In the genomic region with DNA sequence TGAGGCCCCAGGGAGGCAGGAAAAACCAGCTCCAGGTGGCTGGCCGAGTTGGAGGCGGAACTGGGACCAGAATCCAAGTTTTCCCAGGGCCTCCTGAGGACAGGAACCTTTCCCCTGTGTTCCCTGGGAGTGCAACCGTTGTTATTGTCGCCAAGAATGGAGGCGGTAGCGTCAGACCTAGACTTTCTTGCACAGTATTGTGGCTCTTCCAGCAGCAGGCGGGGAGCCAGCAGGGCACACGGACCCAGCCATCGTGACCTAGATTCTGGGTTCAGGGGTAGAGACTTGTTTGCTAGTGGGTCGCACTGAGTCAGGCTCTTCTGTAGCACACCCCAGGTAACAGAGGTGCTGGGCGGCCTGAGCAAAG, we compare ENCODE assay signal across 11 cellular contexts. TPM values are rescaled to one million over a fixed set of nuclear protein-coding genes. Genes with fewer than 3 reads are reported as not detected.
DNase-seq lines count a peak whose midpoint lies in the region; ATAC-seq and TF ChIP-seq lines count a peak whose summit lies in the region.
"Had no signal": no experiment of that assay in that cellular context is flagged by ENCODE, and none has a peak within 500 bp of the region (broad histone marks: within the 10 kb centered on the region; RNA-seq: fewer than 3 reads in every experiment).

No MANE protein-coding gene starts in this region.

- H3K9me3 Mint-ChIP-seq in GM23338 = no peaks in the 10 kb centered on the region
- no peaks in the 10 kb centered on the region for H3K9me3 Mint-ChIP-seq in activated naive CD8-positive, alpha-beta T cell (ENCODE audit: low read depth)
- H3K9me3 Mint-ChIP-seq: IgD-negative memory B cell had no signal

- H3K9me2 ChIP-seq in GM23338 (ENCODE audit: insufficient read depth) = no peaks in the 10 kb centered on the region

- H3K4me3 ChIP-seq in GM23338 (peak overlapping the region; percentile 68), gastrocnemius medialis (peak overlapping the region; percentile 51 to 69 (median 58)), brain microvascular endothelial cell (ENCODE audit: low read depth, low read length) (no peak overlapping the region)

- intact Hi-C loops in gastrocnemius medialis (cut with DNase I; ENCODE audit: low total_unique reads) = no loop called here

- no peaks in the 10 kb centered on the region for H3K9me3 ChIP-seq in gastrocnemius medialis

- peaks cover 31% of the 10 kb centered on the region for H3K27me3 ChIP-seq in GM23338 (ENCODE audit: insufficient read depth)
- H3K27me3 ChIP-seq in layer of hippocampus (ENCODE audit: control insufficient read depth, insufficient read depth, low read length) = no peaks in the 10 kb centered on the region
- no peaks in the 10 kb centered on the region for H3K27me3 ChIP-seq in gastrocnemius medialis
- peaks cover 8% of the 10 kb centered on the region for H3K27me3 ChIP-seq in brain microvascular endothelial cell (replicated peaks)

- H2AFZ ChIP-seq in GM23338 = peak overlapping the region; percentile 93

- DNase-seq in GM23338 (ENCODE audit: low spot score) = peak; percentile 37
- DNase-seq in gastrocnemius medialis = peak in 1 of 2 donors; percentile 27
- no peak for DNase-seq in brain microvascular endothelial cell
- no peak for DNase-seq in mucosa of gallbladder (ENCODE audit: low spot score)
- DNase-seq: NCI-H2171 had no signal

- H4K20me1 ChIP-seq in GM23338 (replicated peaks; ENCODE audit: insufficient read depth) = no peaks in the 10 kb centered on the region

- no peaks in the 10 kb centered on the region; the same call in 2 of the 3 replicates for H3K36me3 Mint-ChIP-seq in GM23338 (ENCODE audit: low read depth)
- H3K36me3 Mint-ChIP-seq in activated naive CD8-positive, alpha-beta T cell = no peaks in the 10 kb centered on the region

- in situ Hi-C loops in gastrocnemius medialis (cut with MboI; ENCODE audit: low sequenced_read_pairs in 4 of 4) = no loop called here
- in situ Hi-C loops in brain microvascular endothelial cell (cut with HindIII; ENCODE audit: low pct_ligation_motif_present, low sequenced_read_pairs) = no loop called here

- no peaks in the 10 kb centered on the region for H3F3A ChIP-seq in GM23338 (replicated peaks; ENCODE audit: low read depth)

- H3K27ac ChIP-seq in GM23338 (ENCODE audit: low read depth) = no peak overlapping the region
- H3K27ac ChIP-seq in layer of hippocampus (ENCODE audit: low read depth, low read length) = peak overlapping the region; percentile 44
- peak overlapping the region; percentile 0 to 66 (median 42) for H3K27ac ChIP-seq in gastrocnemius medialis
- H3K27ac ChIP-seq in brain microvascular endothelial cell = no peak overlapping the region

- ATAC-seq in GM23338 (peak; percentile 17), gastrocnemius medialis (peak; percentile 67 to 70), GM18511 (IDR thresholded peaks at IDR 0.05; ENCODE audit: unreplicated experiment) (no peak)
- ATAC-seq: SK-N-SH treated with all-trans-retinoic acid at 6 μM for 48 hours had no signal

- TF ChIP-seq CTCF in GM23338 (conservative IDR thresholded peaks at IDR 0.05; ENCODE audit: low read depth in 2 of 2) (no peak), gastrocnemius medialis (IDR thresholded peaks at IDR 0.05 in 4 of 5, conservative IDR thresholded peaks at IDR 0.05 in 1 of 5) (no peak), brain microvascular endothelial cell (IDR thresholded peaks at IDR 0.05; ENCODE audit: low read depth, low read length, missing control alignments) (no peak)

- H3K4me1 Mint-ChIP-seq in GM23338 = peaks cover 18% of the 10 kb centered on the region
- H3K4me1 Mint-ChIP-seq in activated naive CD8-positive, alpha-beta T cell (ENCODE audit: low read depth) = peaks cover 14% of the 10 kb centered on the region

- H3K36me3 ChIP-seq in GM23338 (ENCODE audit: insufficient read depth) = no peaks in the 10 kb centered on the region
- H3K36me3 ChIP-seq in gastrocnemius medialis = no peaks in the 10 kb centered on the region
- H3K36me3 ChIP-seq in brain microvascular endothelial cell (replicated peaks) = no peaks in the 10 kb centered on the region

- H3K4me2 ChIP-seq in GM23338 = peak overlapping the region; percentile 92

- TF ChIP-seq POLR2A in gastrocnemius medialis (IDR thresholded peaks at IDR 0.05) = no peak

- no peaks in the 10 kb centered on the region for H3K79me2 ChIP-seq in GM23338 (replicated peaks; ENCODE audit: insufficient read depth)

- H3K4me1 ChIP-seq in GM23338 (ENCODE audit: insufficient read depth) = peaks cover 4% of the 10 kb centered on the region; the same call in 1 of the 2 replicates
- H3K4me1 ChIP-seq in gastrocnemius medialis = peaks cover 10 to 14% of the 10 kb centered on the region in 2 donors

- H3K27me3 Mint-ChIP-seq in GM23338 (ENCODE audit: insufficient read depth, low read depth, poor library complexity) = peaks cover 30% of the 10 kb centered on the region
- H3K27me3 Mint-ChIP-seq in activated naive CD8-positive, alpha-beta T cell = peaks cover 12% of the 10 kb centered on the region

- H3K27ac Mint-ChIP-seq in GM23338 = no peak overlapping the region
- H3K27ac Mint-ChIP-seq in activated naive CD8-positive, alpha-beta T cell = no peak overlapping the region
- H3K27ac Mint-ChIP-seq: IgD-negative memory B cell had no signal

- H3K4me3 Mint-ChIP-seq in GM23338 = peak overlapping the region; percentile 63
- peak overlapping the region; percentile 54 for H3K4me3 Mint-ChIP-seq in activated naive CD8-positive, alpha-beta T cell

TF ChIP-seq in GM23338, 12 proteins besides CTCF, POLR2A, EP300 and RAD21 (continues in another document):
- TF ChIP-seq POLR2AphosphoS5 (IDR thresholded peaks at IDR 0.05; ENCODE audit: low read depth) = no peak
- TF ChIP-seq, protein P1, sequence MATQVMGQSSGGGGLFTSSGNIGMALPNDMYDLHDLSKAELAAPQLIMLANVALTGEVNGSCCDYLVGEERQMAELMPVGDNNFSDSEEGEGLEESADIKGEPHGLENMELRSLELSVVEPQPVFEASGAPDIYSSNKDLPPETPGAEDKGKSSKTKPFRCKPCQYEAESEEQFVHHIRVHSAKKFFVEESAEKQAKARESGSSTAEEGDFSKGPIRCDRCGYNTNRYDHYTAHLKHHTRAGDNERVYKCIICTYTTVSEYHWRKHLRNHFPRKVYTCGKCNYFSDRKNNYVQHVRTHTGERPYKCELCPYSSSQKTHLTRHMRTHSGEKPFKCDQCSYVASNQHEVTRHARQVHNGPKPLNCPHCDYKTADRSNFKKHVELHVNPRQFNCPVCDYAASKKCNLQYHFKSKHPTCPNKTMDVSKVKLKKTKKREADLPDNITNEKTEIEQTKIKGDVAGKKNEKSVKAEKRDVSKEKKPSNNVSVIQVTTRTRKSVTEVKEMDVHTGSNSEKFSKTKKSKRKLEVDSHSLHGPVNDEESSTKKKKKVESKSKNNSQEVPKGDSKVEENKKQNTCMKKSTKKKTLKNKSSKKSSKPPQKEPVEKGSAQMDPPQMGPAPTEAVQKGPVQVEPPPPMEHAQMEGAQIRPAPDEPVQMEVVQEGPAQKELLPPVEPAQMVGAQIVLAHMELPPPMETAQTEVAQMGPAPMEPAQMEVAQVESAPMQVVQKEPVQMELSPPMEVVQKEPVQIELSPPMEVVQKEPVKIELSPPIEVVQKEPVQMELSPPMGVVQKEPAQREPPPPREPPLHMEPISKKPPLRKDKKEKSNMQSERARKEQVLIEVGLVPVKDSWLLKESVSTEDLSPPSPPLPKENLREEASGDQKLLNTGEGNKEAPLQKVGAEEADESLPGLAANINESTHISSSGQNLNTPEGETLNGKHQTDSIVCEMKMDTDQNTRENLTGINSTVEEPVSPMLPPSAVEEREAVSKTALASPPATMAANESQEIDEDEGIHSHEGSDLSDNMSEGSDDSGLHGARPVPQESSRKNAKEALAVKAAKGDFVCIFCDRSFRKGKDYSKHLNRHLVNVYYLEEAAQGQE (IDR thresholded peaks at IDR 0.05; ENCODE audit: unreplicated experiment) = no peak
- TF ChIP-seq CREB1 (CRISPR knock-in tag; IDR thresholded peaks at IDR 0.05; ENCODE audit: low read depth) = no peak

RNA-seq across cellular contexts. Expression of a gene that starts 0.7 kb away (rescaled TPM):
- total RNA-seq in GM23338 (2014; rRNA removed; shearing (Covaris generic)) = 0.27 and 0.35 TPM in 2 replicates
- 0.07 and 0.36 TPM in 2 replicates for polyA plus RNA-seq in GM23338 (2016; fragmentation: Nextera tagmentation; extraction: Ambion mirVana)
- total RNA-seq in gastrocnemius medialis = 1 to 10 TPM in 1 of 4 donors, under 1 TPM in 2, not detected in 1; 0.41 to 1.8 (median 0.62) TPM
- total RNA-seq in mucosa of gallbladder = 0.32 TPM

RNA-seq across cellular contexts. Expression of a gene that starts 36.3 kb away (rescaled TPM):
- 4.9 and 5.0 TPM in 2 replicates for total RNA-seq in GM23338 (2014; rRNA removed; shearing (Covaris generic))
- polyA plus RNA-seq in GM23338 (2016; fragmentation: Nextera tagmentation; extraction: Ambion mirVana) = 1.7 and 1.9 TPM in 2 replicates
- total RNA-seq in gastrocnemius medialis (not detected), mucosa of gallbladder (not detected)
- total RNA-seq: dermis microvascular lymphatic vessel endothelial cell had no signal
- polyA plus RNA-seq: IgD-negative memory B cell had no signal

RNA-seq across cellular contexts. Expression of a gene that starts 41.9 kb away (rescaled TPM):
- not detected in 2 replicates for total RNA-seq in GM23338 (2014; rRNA removed; shearing (Covaris generic))
- not detected in 2 replicates for polyA plus RNA-seq in GM23338 (2016; fragmentation: Nextera tagmentation; extraction: Ambion mirVana)
- total RNA-seq in gastrocnemius medialis (not detected), mucosa of gallbladder (0.20 TPM)
- polyA plus RNA-seq: IgD-negative memory B cell had no signal

RNA-seq across cellular contexts. Expression of a gene that starts 51.3 kb away (rescaled TPM):
- total RNA-seq in GM23338 (2014; rRNA removed; shearing (Covaris generic)) = not detected in 2 replicates
- 0.21 TPM in 1 of 2 replicates, not detected in the other for polyA plus RNA-seq in GM23338 (2016; fragmentation: Nextera tagmentation; extraction: Ambion mirVana)
- not detected for total RNA-seq in gastrocnemius medialis
- total RNA-seq in mucosa of gallbladder = 0.32 TPM
- polyA plus RNA-seq: IgD-negative memory B cell had no signal

Comparison
In these comparisons a context has a peak if more than half of its experiments do, and no peak if none do; other contexts are left out.
1. H3K27ac ChIP-seq: peak in layer of hippocampus (single experiment) and gastrocnemius medialis (4 of 4); none in GM23338 (single experiment) and brain microvascular endothelial cell (single experiment).